Comparison of ENCODE assay signal across 7 cellular contexts in the genomic region with DNA sequence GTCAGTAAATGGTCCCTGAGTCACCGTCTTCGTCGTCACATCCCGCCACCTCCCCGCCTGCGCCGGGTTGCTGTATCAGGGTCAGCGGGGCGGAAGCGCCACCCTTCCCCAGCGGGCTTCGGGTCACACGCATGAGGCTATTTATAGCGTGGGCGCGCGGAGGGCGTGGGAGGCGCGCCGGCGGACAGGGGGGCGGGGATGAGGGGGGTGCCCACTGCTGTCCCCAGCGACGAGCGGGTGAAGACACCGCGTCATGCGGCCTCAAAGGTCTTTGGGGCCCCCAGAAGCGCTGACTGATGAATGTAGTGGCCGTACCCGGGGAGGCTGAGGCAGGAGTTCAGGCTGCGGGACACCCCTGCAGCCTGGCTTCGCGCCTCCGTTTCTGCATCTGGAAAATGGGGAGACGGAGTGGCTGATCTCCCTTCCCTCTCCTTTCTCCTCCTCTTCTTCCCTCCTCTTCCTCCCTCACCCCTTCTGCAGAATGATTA. TPM values are rescaled to one million over a fixed set of nuclear protein-coding genes. Genes with fewer than 3 reads are reported as not detected.
DNase-seq lines count a peak whose midpoint lies in the region; ATAC-seq and TF ChIP-seq lines count a peak whose summit lies in the region.

No MANE protein-coding gene starts in this region.

- H4K20me1 ChIP-seq in hepatocyte (ENCODE audit: insufficient read depth, poor library complexity, severe bottlenecking), result no peaks in the 10 kb centered on the region

- BruUV-seq in Panc1 (replicated peaks; lab: Mats Ljungman, UMichigan), result no TSS peak

- H3K27me3 ChIP-seq in Panc1 (ENCODE audit: control insufficient read depth, insufficient read depth, low read length) (0 out of 2 replicates have a peak, but pooled peaks cover 2% of the 10 kb centered on the region), hepatocyte (peaks cover 46% of the 10 kb centered on the region), skeletal muscle tissue (ENCODE audit: control insufficient read depth in 3 of 3, insufficient read depth in 3 of 3, low read length in 3 of 3) (peaks cover 25 to 29% (median 26%) of the 10 kb centered on the region in 3 donors)

- DNase-seq in Panc1 (ENCODE audit: low read depth, low spot score) (no peak), hepatocyte (ENCODE audit: low spot score) (peak; percentile 86)
- DNase-seq in activated naive CD8-positive, alpha-beta T cell treated with anti-CD3 and anti-CD28 coated beads, Interleukin-2, amount 50 U/mL, for 24 hours, result peak; percentile 64

- H3K9me2 ChIP-seq in hepatocyte (replicated peaks; ENCODE audit: insufficient read depth), result no peaks in the 10 kb centered on the region

- peaks cover 9% of the 10 kb centered on the region for H3K4me1 Mint-ChIP-seq in activated naive CD8-positive, alpha-beta T cell treated with anti-CD3 and anti-CD28 coated beads, Interleukin-2, amount 50 U/mL, for 24 hours

- POLR2A ChIA-PET in Panc1 (lab: Charles Lee), result no interaction called here

- ATAC-seq in GM21360 (IDR thresholded peaks at IDR 0.05; ENCODE audit: unreplicated experiment), result peak; percentile 59
- peak; percentile 82 for ATAC-seq in Panc1
- peak; percentile 90 for ATAC-seq in activated naive CD8-positive, alpha-beta T cell treated with anti-CD3 and anti-CD28 coated beads, Interleukin-2, amount 50 U/mL, for 24 hours
- no peak for ATAC-seq in GM21529 (IDR thresholded peaks at IDR 0.05; ENCODE audit: unreplicated experiment)
- ATAC-seq in GM19324 (IDR thresholded peaks at IDR 0.05; ENCODE audit: low FRiP score, unreplicated experiment), result no peak

- H3K9me3 ChIP-seq in Panc1 (ENCODE audit: control insufficient read depth, insufficient read depth, low read depth, low read length) (no peaks in the 10 kb centered on the region), hepatocyte (ENCODE audit: low read depth) (no peaks in the 10 kb centered on the region), skeletal muscle tissue (ENCODE audit: control insufficient read depth in 3 of 3, low read length in 3 of 3) (no peaks in the 10 kb centered on the region)

- CTCF ChIA-PET in Panc1 (lab: Charles Lee), result no interaction called here

- H3K4me3 Mint-ChIP-seq in activated naive CD8-positive, alpha-beta T cell treated with anti-CD3 and anti-CD28 coated beads, Interleukin-2, amount 50 U/mL, for 24 hours, result peak overlapping the region; percentile 40

- H3K4me2 ChIP-seq in hepatocyte, result peak overlapping the region; percentile 70

- no peak overlapping the region for H2AFZ ChIP-seq in hepatocyte

- H3K27ac ChIP-seq in Panc1 (ENCODE audit: low read length) (no peak overlapping the region), hepatocyte (no peak overlapping the region), skeletal muscle tissue (ENCODE audit: low read depth, low read length) (no peak overlapping the region)

- in situ Hi-C loops in Panc1 (cut with HindIII; ENCODE audit: low pct_unique_long_range_greater_than_20kb, low sequenced_read_pairs), result no loop called here

- H3K9ac ChIP-seq in skeletal muscle tissue (ENCODE audit: low read depth in 1 of 3, low read length in 3 of 3), result peak overlapping the region in 1 of 3 donors; percentile 59

- H3K4me1 ChIP-seq in Panc1 (ENCODE audit: control insufficient read depth, insufficient read depth, low read length) (no peaks in the 10 kb centered on the region), hepatocyte (ENCODE audit: insufficient read depth) (no peaks in the 10 kb centered on the region), skeletal muscle tissue (ENCODE audit: control insufficient read depth in 3 of 3, insufficient read depth in 3 of 3, low read length in 3 of 3) (peaks cover 6 to 11% (median 8%) of the 10 kb centered on the region in 3 donors)

- peak overlapping the region in 1 of 2 experiments; percentile 29; a peak in 2 of 4 replicates for H3K4me3 ChIP-seq in Panc1 (ENCODE audit: low read depth in 2 of 2, low read length in 2 of 2)
- no peak overlapping the region for H3K4me3 ChIP-seq in hepatocyte
- peak overlapping the region in 2 of 3 donors; percentile 33 to 60 for H3K4me3 ChIP-seq in skeletal muscle tissue (ENCODE audit: low read length in 3 of 3)

- H3K27me3 Mint-ChIP-seq in activated naive CD8-positive, alpha-beta T cell treated with anti-CD3 and anti-CD28 coated beads, Interleukin-2, amount 50 U/mL, for 24 hours, result peaks cover 76% of the 10 kb centered on the region

- no peak overlapping the region for H3K27ac Mint-ChIP-seq in activated naive CD8-positive, alpha-beta T cell treated with anti-CD3 and anti-CD28 coated beads, Interleukin-2, amount 50 U/mL, for 24 hours

- H3K36me3 ChIP-seq in Panc1 (ENCODE audit: control insufficient read depth, insufficient read depth, low read length) (no peaks in the 10 kb centered on the region), hepatocyte (replicated peaks; ENCODE audit: insufficient read depth, low read depth) (no peaks in the 10 kb centered on the region), skeletal muscle tissue (ENCODE audit: control insufficient read depth in 3 of 3, insufficient read depth in 3 of 3, low read length in 3 of 3) (no peaks in the 10 kb centered on the region)

- H3K9me3 Mint-ChIP-seq in activated naive CD8-positive, alpha-beta T cell treated with anti-CD3 and anti-CD28 coated beads, Interleukin-2, amount 50 U/mL, for 24 hours, result no peaks in the 10 kb centered on the region

- intact Hi-C loops in Panc1 (cut with micrococcal nuclease; ENCODE audit: unreplicated experiment), result no loop called here

- TF ChIP-seq CTCF in Panc1 (IDR thresholded peaks at IDR 0.05) (no peak), hepatocyte (IDR thresholded peaks at IDR 0.05; ENCODE audit: poor library complexity) (no peak)

- H3K36me3 Mint-ChIP-seq in activated naive CD8-positive, alpha-beta T cell treated with anti-CD3 and anti-CD28 coated beads, Interleukin-2, amount 50 U/mL, for 24 hours (ENCODE audit: low read depth), result no peaks in the 10 kb centered on the region

- WGBS in hepatocyte (ENCODE audit: low lambda C conversion rate, missing lambda C conversion rate), result 20% methylated on average over 9 of the region's 37 CpGs

- no peaks in the 10 kb centered on the region for H3K79me2 ChIP-seq in hepatocyte

RNA-seq across cellular contexts. Expression of gene UNC13A, which starts 7.9 kb away (rescaled TPM):
- total RNA-seq in Panc1 (2021; ENCODE audit: unreplicated experiment) (0.46 TPM), hepatocyte (0.08 and 0.10 TPM in 2 replicates), skeletal muscle tissue (not detected)
- 0.46 TPM for polyA plus RNA-seq in Panc1 (2012; ENCODE audit: insufficient read length)
- 0.21 TPM in 1 of 2 replicates, not detected in the other for polyA plus RNA-seq in hepatocyte

RNA-seq across cellular contexts. Expression of gene MAP1S, which starts 39.0 kb away (rescaled TPM):
- 56.6 TPM for total RNA-seq in Panc1 (2021; ENCODE audit: unreplicated experiment)
- polyA plus RNA-seq in Panc1 (2012; ENCODE audit: insufficient read length), result 93.7 TPM
- total RNA-seq in hepatocyte, result 7.7 and 9.5 TPM in 2 replicates
- polyA plus RNA-seq in hepatocyte, result 37.1 and 52.7 TPM in 2 replicates
- 25.6 TPM for total RNA-seq in skeletal muscle tissue

Comparison
In these comparisons a context has a peak if more than half of its experiments do, and no peak if none do; other contexts are left out.
1. ATAC-seq: peak in GM21360 (single experiment), Panc1 (single experiment) and activated naive CD8-positive, alpha-beta T cell treated with anti-CD3 and anti-CD28 coated beads, Interleukin-2, amount 50 U/mL, for 24 hours (single experiment); none in GM21529 (single experiment) and GM19324 (single experiment).